Comparison of ENCODE assay signal across 8 cellular contexts in the genomic region with DNA sequence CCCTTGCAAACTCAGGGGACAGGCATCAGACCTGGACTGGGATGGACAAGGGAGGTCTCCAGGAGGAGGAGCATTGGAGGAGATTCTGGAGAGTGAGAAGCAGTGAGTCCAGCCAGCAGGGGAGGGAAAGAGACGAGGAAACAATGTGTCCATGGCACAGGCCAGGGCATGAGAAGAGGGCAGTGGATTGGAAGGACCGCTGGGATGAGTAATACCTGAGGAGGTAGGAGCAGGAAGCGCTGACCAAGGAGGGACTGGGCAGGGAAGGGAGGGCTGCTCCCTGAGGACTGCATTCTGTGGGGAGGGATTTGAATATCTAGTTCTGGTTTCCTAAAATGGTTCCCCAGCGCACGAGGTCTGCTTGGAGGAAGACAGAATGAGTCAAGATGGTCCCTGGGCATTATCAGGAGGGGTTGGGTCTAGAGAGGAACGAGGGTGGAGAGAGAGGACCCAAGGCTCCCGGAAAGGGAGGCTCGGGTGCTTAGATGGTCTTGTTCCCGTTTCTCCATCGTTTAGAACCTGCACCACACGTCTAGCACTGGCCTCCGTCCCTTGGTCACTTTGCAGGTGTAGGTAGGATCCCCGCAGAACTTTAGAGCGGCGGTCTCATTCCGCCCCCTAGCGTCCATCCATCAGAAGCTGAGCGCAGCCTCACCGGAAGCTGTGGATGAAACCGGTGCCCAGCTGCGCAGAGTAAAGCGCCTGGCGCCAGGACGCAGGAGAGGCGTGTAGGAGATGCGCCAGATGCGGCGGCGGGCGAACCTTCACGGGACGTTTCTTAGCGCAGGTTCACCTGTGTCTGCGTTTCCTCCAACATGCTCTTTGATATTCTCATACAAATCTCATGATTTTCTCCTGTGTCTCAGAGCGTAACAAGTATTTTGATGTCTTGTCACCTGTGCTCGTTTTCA.
A peak's percentile ranks its signal among the peaks of the same experiment; 100 is the strongest.
DNase-seq lines count a peak whose midpoint lies in the region; ATAC-seq, FAIRE-seq and TF ChIP-seq lines count a peak whose summit lies in the region.

No MANE protein-coding gene starts in this region.

- H3K9me3 Mint-ChIP-seq in CD14-positive monocyte (peaks cover 0 to 19% (median 5%) of the 10 kb centered on the region in 7 donors), HFFc6 (peaks cover 42% of the 10 kb centered on the region), nephron progenitor cell (peaks cover 66% of the 10 kb centered on the region)

- H3K79me2 ChIP-seq in endothelial cell of umbilical vein (ENCODE audit: control insufficient read depth, insufficient read depth, low read length) = no peaks in the 10 kb centered on the region

- no peaks in the 10 kb centered on the region for H3K4me1 ChIP-seq in Panc1 (ENCODE audit: control insufficient read depth, insufficient read depth, low read length)
- H3K4me1 ChIP-seq in endothelial cell of umbilical vein (ENCODE audit: control insufficient read depth, extremely low read depth, insufficient read depth, low read length) = no peaks in the 10 kb centered on the region

- intact Hi-C loops in CD14-positive monocyte (cut with micrococcal nuclease) (no loop called here), Panc1 (cut with micrococcal nuclease; ENCODE audit: unreplicated experiment) (loop anchor here (5.0 to 10.0 kb wide), 2 partner anchors 47 to 225 kb away; no protein-coding TSS in a partner anchor), endothelial cell of umbilical vein (cut with micrococcal nuclease) (no loop called here)

- H3K27ac ChIP-seq in Panc1 (ENCODE audit: low read length) (no peak overlapping the region), endothelial cell of umbilical vein (ENCODE audit: insufficient read depth, low read depth, low read length) (no peak overlapping the region)

- POLR2A ChIA-PET in Panc1 (lab: Charles Lee) (no interaction called here), endothelial cell of umbilical vein (lab: Charles Lee) (no interaction called here)

- H3K27ac Mint-ChIP-seq in CD14-positive monocyte = no peak overlapping the region
- no peak overlapping the region for H3K27ac Mint-ChIP-seq in HFFc6
- no peak overlapping the region for H3K27ac Mint-ChIP-seq in nephron progenitor cell

- no peak overlapping the region for H3K4me3 ChIP-seq in Panc1 (ENCODE audit: low read depth in 2 of 2, low read length in 2 of 2)
- H3K4me3 ChIP-seq in endothelial cell of umbilical vein (replicated peaks in 1 of 3; ENCODE audit: insufficient read depth in 1 of 3, low read depth in 1 of 3, low read length in 3 of 3) = no peak overlapping the region

- in situ Hi-C loops in Panc1 (cut with HindIII; ENCODE audit: low pct_unique_long_range_greater_than_20kb, low sequenced_read_pairs) = no loop called here

- BruUV-seq in Panc1 (replicated peaks; lab: Mats Ljungman, UMichigan) (no TSS peak), endothelial cell of umbilical vein (replicated peaks; lab: Mats Ljungman, UMichigan) (no TSS peak)

- no peaks in the 10 kb centered on the region for H3K9me1 ChIP-seq in endothelial cell of umbilical vein (replicated peaks; ENCODE audit: control insufficient read depth, extremely low read depth, insufficient read depth, low read length)

- CTCF ChIA-PET in Panc1 (lab: Charles Lee) (interaction anchor here (0.6 kb wide), 1 partner anchor 234 kb away, joined by 5 read pairs; no protein-coding TSS in a partner anchor), endothelial cell of umbilical vein (lab: Charles Lee) (no interaction called here)

- TF ChIP-seq POLR2A in endothelial cell of umbilical vein (IDR thresholded peaks at IDR 0.05; ENCODE audit: low read depth, low read length) = no peak

- no peak overlapping the region for H2AFZ ChIP-seq in endothelial cell of umbilical vein (ENCODE audit: low read depth, low read length)

- no peak overlapping the region for H3K4me2 ChIP-seq in endothelial cell of umbilical vein (ENCODE audit: insufficient read depth, low read length)

- H3K4me1 Mint-ChIP-seq in CD14-positive monocyte (no peaks in the 10 kb centered on the region), HFFc6 (ENCODE audit: low read depth) (no peaks in the 10 kb centered on the region), nephron progenitor cell (no peaks in the 10 kb centered on the region)

- peaks cover 3 to 4% (median 4%) of the 10 kb centered on the region in 3 donors for H3K27me3 Mint-ChIP-seq in CD14-positive monocyte (ENCODE audit: low read depth in 3 of 3)
- peaks cover 2% of the 10 kb centered on the region for H3K27me3 Mint-ChIP-seq in HFFc6 (ENCODE audit: insufficient read depth)
- peaks cover 19% of the 10 kb centered on the region for H3K27me3 Mint-ChIP-seq in nephron progenitor cell (ENCODE audit: low read depth, poor library complexity)

- peak; percentile 35 for TF ChIP-seq CTCF in CD14-positive monocyte (IDR thresholded peaks at IDR 0.05)
- peak; percentile 64 for TF ChIP-seq CTCF in HFFc6 (IDR thresholded peaks at IDR 0.05)
- TF ChIP-seq CTCF in Panc1 (IDR thresholded peaks at IDR 0.05) = peak; percentile 83
- peak; percentile 11 to 27 for TF ChIP-seq CTCF in endothelial cell of umbilical vein (IDR thresholded peaks at IDR 0.05; ENCODE audit: extremely low read depth in 1 of 2, insufficient read depth in 1 of 2, low read depth in 1 of 2, low read length in 2 of 2)
- peak; percentile 66 for TF ChIP-seq CTCF in nephron progenitor cell (IDR thresholded peaks at IDR 0.05)

- no peak overlapping the region for H3K4me3 Mint-ChIP-seq in CD14-positive monocyte
- no peak overlapping the region for H3K4me3 Mint-ChIP-seq in HFFc6
- peak overlapping the region; percentile 73 for H3K4me3 Mint-ChIP-seq in nephron progenitor cell

- H3K27me3 ChIP-seq in Panc1 (ENCODE audit: control insufficient read depth, insufficient read depth, low read length) = no peaks in the 10 kb centered on the region
- H3K27me3 ChIP-seq in endothelial cell of umbilical vein (ENCODE audit: control insufficient read depth in 2 of 2, insufficient read depth in 2 of 2, low read length in 2 of 2) = no peaks in the 10 kb centered on the region

- FAIRE-seq in endothelial cell of umbilical vein (lab: Jason Lieb, UNC) (no peak), HTR-8/SVneo (lab: Jason Lieb, UNC) (no peak)

- H3K9me3 ChIP-seq in Panc1 (ENCODE audit: control insufficient read depth, insufficient read depth, low read depth, low read length) = no peaks in the 10 kb centered on the region
- peaks cover 4% of the 10 kb centered on the region for H3K9me3 ChIP-seq in endothelial cell of umbilical vein (replicated peaks; ENCODE audit: control insufficient read depth, insufficient read depth, low read length)

- DNase-seq in CD14-positive monocyte (ENCODE audit: low spot score) = no peak
- DNase-seq in HFFc6 = no peak
- no peak for DNase-seq in Panc1 (ENCODE audit: low read depth, low spot score)
- no peak for DNase-seq in endothelial cell of umbilical vein (ENCODE audit: low read depth, low spot score)
- DNase-seq in nephron progenitor cell = peak; percentile 77
- no peak for DNase-seq in HTR-8/SVneo (ENCODE audit: insufficient read length, low spot score)

- no peaks in the 10 kb centered on the region for H4K20me1 ChIP-seq in endothelial cell of umbilical vein (replicated peaks; ENCODE audit: control insufficient read depth, extremely low read depth, insufficient read depth, low read length)

- H3K36me3 ChIP-seq in Panc1 (ENCODE audit: control insufficient read depth, insufficient read depth, low read length) = no peaks in the 10 kb centered on the region
- no peaks in the 10 kb centered on the region for H3K36me3 ChIP-seq in endothelial cell of umbilical vein (ENCODE audit: control insufficient read depth in 2 of 2, extremely low read depth in 1 of 2, insufficient read depth in 2 of 2, low read length in 2 of 2)

- dilution Hi-C loops in endothelial cell of umbilical vein (cut with MboI; ENCODE audit: extremely low pct_ligation_motif_present, low sequenced_read_pairs) = no loop called here

- no peaks in the 10 kb centered on the region for H3K36me3 Mint-ChIP-seq in CD14-positive monocyte
- H3K36me3 Mint-ChIP-seq in HFFc6 (ENCODE audit: low read depth) = no peaks in the 10 kb centered on the region; the same call in 1 of the 2 replicates
- H3K36me3 Mint-ChIP-seq in nephron progenitor cell (ENCODE audit: low read depth) = no peaks in the 10 kb centered on the region

- ATAC-seq in Panc1 = peak; percentile 93
- no peak for ATAC-seq in HG03520 (IDR thresholded peaks at IDR 0.05; ENCODE audit: unreplicated experiment)
- ATAC-seq in GM19324 (IDR thresholded peaks at IDR 0.05; ENCODE audit: low FRiP score, unreplicated experiment) = no peak

- no peak overlapping the region for H3K9ac ChIP-seq in endothelial cell of umbilical vein (replicated peaks; ENCODE audit: extremely low read depth, insufficient read depth, low read length)

TF ChIP-seq in endothelial cell of umbilical vein, 7 proteins besides CTCF, POLR2A, EP300 and RAD21:
- no peak for TF ChIP-seq POLR2AphosphoS5 (IDR thresholded peaks at IDR 0.05; ENCODE audit: insufficient read depth, low read depth, low read length)
- no peak for TF ChIP-seq MYC (IDR thresholded peaks at IDR 0.05; ENCODE audit: low read depth, low read length)
- TF ChIP-seq FOS (IDR thresholded peaks at IDR 0.05; ENCODE audit: borderline replicate concordance, insufficient read depth, low read length) = no peak
- TF ChIP-seq GATA2 (IDR thresholded peaks at IDR 0.05; ENCODE audit: insufficient read depth, insufficient read length, low read depth, low read length) = no peak
- TF ChIP-seq JUN (IDR thresholded peaks at IDR 0.05; ENCODE audit: borderline replicate concordance, insufficient read depth, insufficient read length, low read depth) = no peak
- TF ChIP-seq EZH2 (IDR thresholded peaks at IDR 0.05; ENCODE audit: borderline replicate concordance, low read depth, low read length, severe bottlenecking) = no peak
- TF ChIP-seq, protein P1, sequence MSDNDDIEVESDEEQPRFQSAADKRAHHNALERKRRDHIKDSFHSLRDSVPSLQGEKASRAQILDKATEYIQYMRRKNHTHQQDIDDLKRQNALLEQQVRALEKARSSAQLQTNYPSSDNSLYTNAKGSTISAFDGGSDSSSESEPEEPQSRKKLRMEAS (IDR thresholded peaks at IDR 0.05; ENCODE audit: insufficient read depth, insufficient read length) = no peak

Comparison
In these comparisons a context has a peak if more than half of its experiments do, and no peak if none do; other contexts are left out.
1. CTCF ChIP-seq: peak in every context shown above with its lines; median percentile 83 in Panc1; 66 in nephron progenitor cell; 64 in HFFc6; 35 in CD14-positive monocyte; 19 in endothelial cell of umbilical vein.